ENCODE assay signal across 17 cellular contexts in genomic region chr2:160294889-160295288, GRCh38.
DNase-seq lines count a peak whose midpoint lies in the region; ATAC-seq and TF ChIP-seq lines count a peak whose summit lies in the region.
"Had no signal": no experiment of that assay in that cellular context is flagged by ENCODE, and none has a peak within 500 bp of the region (broad histone marks: within the 10 kb centered on the region; RNA-seq: fewer than 3 reads in every experiment).

No MANE protein-coding gene starts in this region.

- no peaks in the 10 kb centered on the region for H3K27me3 Mint-ChIP-seq in activated CD8-positive, alpha-beta T cell treated with anti-CD3 and anti-CD28 coated beads for 36 hours
- no peaks in the 10 kb centered on the region for H3K27me3 Mint-ChIP-seq in activated CD8-positive, alpha-beta T cell treated with anti-CD3 and anti-CD28 coated beads, Interleukin-2, amount 10 ng/mL, durations not matched to agents 7 days and 5 days (ENCODE audit: low read depth)
- no peaks in the 10 kb centered on the region for H3K27me3 Mint-ChIP-seq in activated naive CD8-positive, alpha-beta T cell
- H3K27me3 Mint-ChIP-seq: naive B cell; stimulated activated naive CD8-positive, alpha-beta T cell treated with anti-CD3 and anti-CD28 coated beads, Interleukin-15, amount 100 ng/mL, for 72 hours had no signal

- no peak overlapping the region for H3K4me2 ChIP-seq in hepatocyte
- peak overlapping the region; percentile 36 for H3K4me2 ChIP-seq in smooth muscle cell
- H3K4me2 ChIP-seq: GM23338 had no signal

- no peak overlapping the region for H3K4me3 ChIP-seq in hepatocyte
- no peak overlapping the region for H3K4me3 ChIP-seq in smooth muscle cell
- H3K4me3 ChIP-seq: GM23338, right lobe of liver, SJCRH30 had no signal

- DNase-seq in activated CD8-positive, alpha-beta T cell treated with anti-CD3 and anti-CD28 coated beads for 36 hours: no peak
- DNase-seq in activated CD8-positive, alpha-beta T cell treated with anti-CD3 and anti-CD28 coated beads, Interleukin-2, amount 10 ng/mL, durations not matched to agents 7 days and 5 days: no peak
- DNase-seq in hepatocyte (ENCODE audit: low spot score): no peak
- DNase-seq in smooth muscle cell (lab: John Stamatoyannopoulos, UW; ENCODE audit: unreplicated experiment): no peak
- no peak for DNase-seq in amygdala (lab: John Stamatoyannopoulos, UW)
- no peak for DNase-seq in T1000 (lab: John Stamatoyannopoulos, UW)
- DNase-seq: activated CD8-positive, alpha-beta memory T cell treated with anti-CD3 and anti-CD28 coated beads, Interleukin-2, amount 50 U/mL, for 48 hours; naive B cell; NCI-H1092; SJCRH30 had no signal

- H3K27ac ChIP-seq in hepatocyte (peak overlapping the region; percentile 83), smooth muscle cell (ENCODE audit: low read depth) (peak overlapping the region; percentile 93)
- H3K27ac ChIP-seq: SJCRH30 had no signal

- POLR2A ChIA-PET in activated CD8-positive, alpha-beta T cell treated with anti-CD3 and anti-CD28 coated beads for 36 hours (lab: Charles Lee): interaction anchor here (1.3 to 1.6 kb wide), 2 partner anchors 25 to 28 kb away, joined by 3 to 6 read pairs; no protein-coding TSS in a partner anchor
- POLR2A ChIA-PET in activated CD8-positive, alpha-beta T cell treated with anti-CD3 and anti-CD28 coated beads, Interleukin-2, amount 10 ng/mL, durations not matched to agents 7 days and 5 days (lab: Charles Lee): no interaction called here

- no peaks in the 10 kb centered on the region for H3K9me2 ChIP-seq in hepatocyte (replicated peaks; ENCODE audit: insufficient read depth)

- no peaks in the 10 kb centered on the region for H3K9me3 Mint-ChIP-seq in activated CD8-positive, alpha-beta T cell treated with anti-CD3 and anti-CD28 coated beads for 36 hours
- H3K9me3 Mint-ChIP-seq in activated CD8-positive, alpha-beta T cell treated with anti-CD3 and anti-CD28 coated beads, Interleukin-2, amount 10 ng/mL, durations not matched to agents 7 days and 5 days (ENCODE audit: insufficient read depth): no peaks in the 10 kb centered on the region
- H3K9me3 Mint-ChIP-seq in activated naive CD8-positive, alpha-beta T cell (ENCODE audit: low read depth): no peaks in the 10 kb centered on the region
- H3K9me3 Mint-ChIP-seq: brain, GM23338, naive B cell had no signal

- H3K27me3 ChIP-seq in hepatocyte (no peaks in the 10 kb centered on the region), smooth muscle cell (ENCODE audit: low read depth) (no peaks in the 10 kb centered on the region)
- H3K27me3 ChIP-seq: right lobe of liver, SJCRH30 had no signal

- H3K9ac ChIP-seq in smooth muscle cell (ENCODE audit: low read depth): peak overlapping the region; percentile 69

- ATAC-seq in activated CD8-positive, alpha-beta T cell treated with anti-CD3 and anti-CD28 coated beads for 36 hours: no peak
- no peak for ATAC-seq in activated CD8-positive, alpha-beta T cell treated with anti-CD3 and anti-CD28 coated beads, Interleukin-2, amount 10 ng/mL, durations not matched to agents 7 days and 5 days
- no peak for ATAC-seq in GM18498 (IDR thresholded peaks at IDR 0.05; ENCODE audit: unreplicated experiment)
- ATAC-seq: GM23338, left colon had no signal

- H3F3A ChIP-seq in smooth muscle cell (ENCODE audit: low read depth): peaks cover 9% of the 10 kb centered on the region

- peak overlapping the region; percentile 64 for H3K27ac Mint-ChIP-seq in activated CD8-positive, alpha-beta T cell treated with anti-CD3 and anti-CD28 coated beads for 36 hours
- no peak overlapping the region for H3K27ac Mint-ChIP-seq in activated CD8-positive, alpha-beta T cell treated with anti-CD3 and anti-CD28 coated beads, Interleukin-2, amount 10 ng/mL, durations not matched to agents 7 days and 5 days
- peak overlapping the region; percentile 66 for H3K27ac Mint-ChIP-seq in activated naive CD8-positive, alpha-beta T cell
- H3K27ac Mint-ChIP-seq: GM23338, naive B cell had no signal

- H3K79me2 ChIP-seq in hepatocyte (peaks cover 5% of the 10 kb centered on the region), smooth muscle cell (ENCODE audit: low read depth) (peaks cover 8% of the 10 kb centered on the region)

- H3K36me3 Mint-ChIP-seq in activated CD8-positive, alpha-beta T cell treated with anti-CD3 and anti-CD28 coated beads for 36 hours (ENCODE audit: low read depth): peaks cover 55% of the 10 kb centered on the region
- H3K36me3 Mint-ChIP-seq in activated CD8-positive, alpha-beta T cell treated with anti-CD3 and anti-CD28 coated beads, Interleukin-2, amount 10 ng/mL, durations not matched to agents 7 days and 5 days (ENCODE audit: low read depth): peaks cover 80% of the 10 kb centered on the region
- H3K36me3 Mint-ChIP-seq in activated naive CD8-positive, alpha-beta T cell: peaks cover 48% of the 10 kb centered on the region

- intact Hi-C loops in activated CD8-positive, alpha-beta T cell treated with anti-CD3 and anti-CD28 coated beads for 36 hours (cut with micrococcal nuclease): no loop called here

- H4K20me1 ChIP-seq in hepatocyte (ENCODE audit: insufficient read depth, poor library complexity, severe bottlenecking): no peaks in the 10 kb centered on the region
- H4K20me1 ChIP-seq in smooth muscle cell (ENCODE audit: low read depth): no peaks in the 10 kb centered on the region

- H3K4me1 ChIP-seq in hepatocyte (ENCODE audit: insufficient read depth): peaks cover 26% of the 10 kb centered on the region
- H3K4me1 ChIP-seq in smooth muscle cell (ENCODE audit: low read depth): peaks cover 11% of the 10 kb centered on the region
- H3K4me1 ChIP-seq: right lobe of liver had no signal

- H3K36me3 ChIP-seq in hepatocyte (replicated peaks; ENCODE audit: insufficient read depth, low read depth) (no peaks in the 10 kb centered on the region), smooth muscle cell (ENCODE audit: low read depth) (no peaks in the 10 kb centered on the region)
- H3K36me3 ChIP-seq: right lobe of liver had no signal

- CTCF ChIA-PET in activated CD8-positive, alpha-beta T cell treated with anti-CD3 and anti-CD28 coated beads for 36 hours (lab: Charles Lee): interaction anchor here (0.7 to 1.1 kb wide), 3 partner anchors 16 to 29 kb away, joined by 3 read pairs; no protein-coding TSS in a partner anchor
- CTCF ChIA-PET in activated CD8-positive, alpha-beta T cell treated with anti-CD3 and anti-CD28 coated beads, Interleukin-2, amount 10 ng/mL, durations not matched to agents 7 days and 5 days (lab: Charles Lee): interaction anchor here (1.3 to 1.4 kb wide), 2 partner anchors 43 to 75 kb away, joined by 3 to 5 read pairs; no protein-coding TSS in a partner anchor

- TF ChIP-seq CTCF in activated CD8-positive, alpha-beta T cell treated with anti-CD3 and anti-CD28 coated beads for 36 hours (IDR thresholded peaks at IDR 0.05): no peak
- TF ChIP-seq CTCF in hepatocyte (IDR thresholded peaks at IDR 0.05; ENCODE audit: poor library complexity) (no peak), smooth muscle cell (IDR thresholded peaks at IDR 0.05; ENCODE audit: borderline replicate concordance, insufficient read depth, poor library complexity, severe bottlenecking) (no peak)

- H3K4me1 Mint-ChIP-seq in activated CD8-positive, alpha-beta T cell treated with anti-CD3 and anti-CD28 coated beads for 36 hours (ENCODE audit: low read depth): peaks cover 69% of the 10 kb centered on the region
- peaks cover 42% of the 10 kb centered on the region for H3K4me1 Mint-ChIP-seq in activated CD8-positive, alpha-beta T cell treated with anti-CD3 and anti-CD28 coated beads, Interleukin-2, amount 10 ng/mL, durations not matched to agents 7 days and 5 days (ENCODE audit: low read depth)
- H3K4me1 Mint-ChIP-seq in activated naive CD8-positive, alpha-beta T cell (ENCODE audit: low read depth): peaks cover 68% of the 10 kb centered on the region

- H3K9me3 ChIP-seq in hepatocyte (ENCODE audit: low read depth) (no peaks in the 10 kb centered on the region), smooth muscle cell (replicated peaks; ENCODE audit: low read depth) (no peaks in the 10 kb centered on the region)
- H3K9me3 ChIP-seq: right lobe of liver, SJCRH30 had no signal

- H2AFZ ChIP-seq in hepatocyte: no peak overlapping the region
- H2AFZ ChIP-seq in smooth muscle cell (ENCODE audit: low read depth): no peak overlapping the region
- H2AFZ ChIP-seq: GM23338 had no signal

- H3K4me3 Mint-ChIP-seq in activated CD8-positive, alpha-beta T cell treated with anti-CD3 and anti-CD28 coated beads for 36 hours: no peak overlapping the region
- no peak overlapping the region for H3K4me3 Mint-ChIP-seq in activated CD8-positive, alpha-beta T cell treated with anti-CD3 and anti-CD28 coated beads, Interleukin-2, amount 10 ng/mL, durations not matched to agents 7 days and 5 days
- H3K4me3 Mint-ChIP-seq in activated naive CD8-positive, alpha-beta T cell: peak overlapping the region; percentile 56
- H3K4me3 Mint-ChIP-seq: brain, GM23338, naive B cell had no signal
